2 cellular contexts compared by ENCODE assay signal in the genomic region with DNA sequence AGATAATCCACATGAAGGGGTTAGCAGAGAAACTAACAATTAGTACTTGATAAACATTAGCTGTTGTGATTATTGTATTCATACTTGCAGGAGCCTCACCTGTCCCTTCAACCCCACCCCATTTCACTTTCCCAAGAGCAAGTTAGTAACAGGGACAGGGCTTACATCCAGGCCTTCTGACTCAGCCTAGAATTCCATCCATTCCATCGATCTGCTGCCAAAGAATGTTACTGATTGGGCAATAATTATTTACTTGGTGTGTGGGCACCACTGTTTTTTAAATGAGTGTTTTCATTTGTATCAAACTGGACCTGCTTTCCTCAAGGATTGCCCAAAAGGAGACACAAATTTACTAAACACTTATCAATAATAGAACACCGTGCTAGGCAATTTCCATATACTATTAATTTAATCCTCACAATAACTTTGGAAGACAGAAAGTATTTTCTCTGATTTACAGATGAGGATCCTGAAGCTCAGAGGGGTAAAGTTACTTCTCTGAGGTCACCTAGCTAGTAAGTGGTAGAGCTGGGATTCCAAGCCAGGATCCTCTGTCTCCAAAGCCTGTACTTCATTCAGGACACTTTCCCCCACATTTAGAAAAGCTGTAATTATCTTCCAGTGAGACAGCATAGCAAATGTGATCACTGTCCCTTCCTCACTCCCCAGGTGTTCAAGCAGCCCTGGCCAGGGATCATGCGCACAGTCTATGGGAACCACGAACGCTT.
TF ChIP-seq lines count a peak whose summit lies in the region.

No MANE protein-coding gene starts in this region.

TF ChIP-seq in Ishikawa, 13 proteins besides CTCF, POLR2A, EP300 and RAD21:
- TF ChIP-seq FOXM1 (IDR thresholded peaks at IDR 0.05; ENCODE audit: borderline replicate concordance, low read depth) (no peak), NFIC (IDR thresholded peaks at IDR 0.05) (peak; percentile 78), TAF1 (IDR thresholded peaks at IDR 0.05; ENCODE audit: low read depth) (no peak), CEBPB (IDR thresholded peaks at IDR 0.05) (peak; percentile 97), TEAD4 (IDR thresholded peaks at IDR 0.05) (peak; percentile 92), ZBTB7A (IDR thresholded peaks at IDR 0.05; ENCODE audit: low read depth) (no peak), TCF12 (IDR thresholded peaks at IDR 0.05; ENCODE audit: low read depth) (no peak)

TF ChIP-seq in HepG2, 621 proteins besides CTCF, POLR2A, EP300 and RAD21:
- TF ChIP-seq NFE2 (CRISPR knock-in tag; IDR thresholded peaks at IDR 0.05) (no peak), ISX (CRISPR knock-in tag; conservative IDR thresholded peaks at IDR 0.05) (no peak), LCORL (IDR thresholded peaks at IDR 0.05) (no peak), LCORL (CRISPR knock-in tag; IDR thresholded peaks at IDR 0.05) (peak; percentile 63; the same call in 1 of the 2 replicates), ZNF605 (CRISPR knock-in tag; IDR thresholded peaks at IDR 0.05) (0 out of 2 replicates have a peak, but pooled peaks have one; percentile 5), SAP130 (CRISPR knock-in tag; IDR thresholded peaks at IDR 0.05; ENCODE audit: low read depth) (peak; percentile 34; the same call in 1 of the 2 replicates), HDAC1 (CRISPR knock-in tag; IDR thresholded peaks at IDR 0.05) (no peak), SIN3A (IDR thresholded peaks at IDR 0.05; ENCODE audit: borderline replicate concordance, low read depth, low read length) (0 out of 2 replicates have a peak, but pooled peaks have one; percentile 16), CEBPB (IDR thresholded peaks at IDR 0.05; ENCODE audit: borderline replicate concordance, low read depth, low read length) (peak; percentile 94), ELF3 (CRISPR knock-in tag; IDR thresholded peaks at IDR 0.05) (no peak), ONECUT2 (CRISPR knock-in tag; IDR thresholded peaks at IDR 0.05) (peak; percentile 70; the same call in 1 of the 2 replicates), FOXA3 (CRISPR knock-in tag; IDR thresholded peaks at IDR 0.05) (peak; percentile 54; the same call in 1 of the 2 replicates), STAG1 (CRISPR knock-in tag; IDR thresholded peaks at IDR 0.05) (no peak), CEBPG (CRISPR knock-in tag; IDR thresholded peaks at IDR 0.05) (peak; percentile 81), CREB1 (IDR thresholded peaks at IDR 0.05) (no peak), CREB1 (CRISPR knock-in tag; IDR thresholded peaks at IDR 0.05) (0 out of 2 replicates have a peak, but pooled peaks have one; percentile 25), FOSL2 (CRISPR knock-in tag; IDR thresholded peaks at IDR 0.05) (peak; percentile 91), SMC3 (IDR thresholded peaks at IDR 0.05; ENCODE audit: low read length) (peak; percentile 31; the same call in 1 of the 2 replicates), KDM5B (CRISPR knock-in tag; IDR thresholded peaks at IDR 0.05; ENCODE audit: borderline replicate concordance) (no peak), GATAD2A (CRISPR knock-in tag; IDR thresholded peaks at IDR 0.05) (0 out of 2 replicates have a peak, but pooled peaks have one; percentile 43), ZNF816 (CRISPR knock-in tag; IDR thresholded peaks at IDR 0.05; ENCODE audit: borderline replicate concordance) (no peak), KAT8 (CRISPR knock-in tag; IDR thresholded peaks at IDR 0.05) (peak; percentile 30; the same call in 1 of the 2 replicates), FOXP1 (IDR thresholded peaks at IDR 0.05) (peak; percentile 58; the same call in 1 of the 2 replicates), FOXP1 (CRISPR knock-in tag; IDR thresholded peaks at IDR 0.05) (peak; percentile 65), ZNF12 (CRISPR knock-in tag; IDR thresholded peaks at IDR 0.05) (0 out of 2 replicates have a peak, but pooled peaks have one; percentile 27), SOX13 (IDR thresholded peaks at IDR 0.05) (no peak), SOX13 (CRISPR knock-in tag; conservative IDR thresholded peaks at IDR 0.05 in 1 of 2, IDR thresholded peaks at IDR 0.05 in 1 of 2) (peak in 1 of 2 experiments; percentile 26; a peak in 1 of 4 replicates), TEAD3 (CRISPR knock-in tag; optimal IDR thresholded peaks at IDR 0.05; ENCODE audit: borderline replicate concordance) (peak; percentile 90), ZNF205 (CRISPR knock-in tag; IDR thresholded peaks at IDR 0.05) (0 out of 2 replicates have a peak, but pooled peaks have one; percentile 13), ZMYM4 (CRISPR knock-in tag; IDR thresholded peaks at IDR 0.05) (0 out of 2 replicates have a peak, but pooled peaks have one; percentile 28), RARA (CRISPR knock-in tag; IDR thresholded peaks at IDR 0.05) (0 out of 2 replicates have a peak, but pooled peaks have one; percentile 16), RXRA (CRISPR knock-in tag; IDR thresholded peaks at IDR 0.05) (no peak)
- TF ChIP-seq, protein P1, sequence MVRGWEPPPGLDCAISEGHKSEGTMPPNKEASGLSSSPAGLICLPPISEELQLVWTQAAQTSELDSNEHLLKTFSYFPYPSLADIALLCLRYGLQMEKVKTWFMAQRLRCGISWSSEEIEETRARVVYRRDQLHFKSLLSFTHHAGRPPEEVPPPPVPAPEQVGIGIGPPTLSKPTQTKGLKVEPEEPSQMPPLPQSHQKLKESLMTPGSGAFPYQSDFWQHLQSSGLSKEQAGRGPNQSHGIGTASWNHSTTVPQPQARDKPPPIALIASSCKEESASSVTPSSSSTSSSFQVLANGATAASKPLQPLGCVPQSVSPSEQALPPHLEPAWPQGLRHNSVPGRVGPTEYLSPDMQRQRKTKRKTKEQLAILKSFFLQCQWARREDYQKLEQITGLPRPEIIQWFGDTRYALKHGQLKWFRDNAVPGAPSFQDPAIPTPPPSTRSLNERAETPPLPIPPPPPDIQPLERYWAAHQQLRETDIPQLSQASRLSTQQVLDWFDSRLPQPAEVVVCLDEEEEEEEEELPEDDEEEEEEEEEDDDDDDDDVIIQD (CRISPR knock-in tag; IDR thresholded peaks at IDR 0.05; ENCODE audit: low read depth), result 0 out of 2 replicates have a peak, but pooled peaks have one; percentile 23
- TF ChIP-seq, protein P2, sequence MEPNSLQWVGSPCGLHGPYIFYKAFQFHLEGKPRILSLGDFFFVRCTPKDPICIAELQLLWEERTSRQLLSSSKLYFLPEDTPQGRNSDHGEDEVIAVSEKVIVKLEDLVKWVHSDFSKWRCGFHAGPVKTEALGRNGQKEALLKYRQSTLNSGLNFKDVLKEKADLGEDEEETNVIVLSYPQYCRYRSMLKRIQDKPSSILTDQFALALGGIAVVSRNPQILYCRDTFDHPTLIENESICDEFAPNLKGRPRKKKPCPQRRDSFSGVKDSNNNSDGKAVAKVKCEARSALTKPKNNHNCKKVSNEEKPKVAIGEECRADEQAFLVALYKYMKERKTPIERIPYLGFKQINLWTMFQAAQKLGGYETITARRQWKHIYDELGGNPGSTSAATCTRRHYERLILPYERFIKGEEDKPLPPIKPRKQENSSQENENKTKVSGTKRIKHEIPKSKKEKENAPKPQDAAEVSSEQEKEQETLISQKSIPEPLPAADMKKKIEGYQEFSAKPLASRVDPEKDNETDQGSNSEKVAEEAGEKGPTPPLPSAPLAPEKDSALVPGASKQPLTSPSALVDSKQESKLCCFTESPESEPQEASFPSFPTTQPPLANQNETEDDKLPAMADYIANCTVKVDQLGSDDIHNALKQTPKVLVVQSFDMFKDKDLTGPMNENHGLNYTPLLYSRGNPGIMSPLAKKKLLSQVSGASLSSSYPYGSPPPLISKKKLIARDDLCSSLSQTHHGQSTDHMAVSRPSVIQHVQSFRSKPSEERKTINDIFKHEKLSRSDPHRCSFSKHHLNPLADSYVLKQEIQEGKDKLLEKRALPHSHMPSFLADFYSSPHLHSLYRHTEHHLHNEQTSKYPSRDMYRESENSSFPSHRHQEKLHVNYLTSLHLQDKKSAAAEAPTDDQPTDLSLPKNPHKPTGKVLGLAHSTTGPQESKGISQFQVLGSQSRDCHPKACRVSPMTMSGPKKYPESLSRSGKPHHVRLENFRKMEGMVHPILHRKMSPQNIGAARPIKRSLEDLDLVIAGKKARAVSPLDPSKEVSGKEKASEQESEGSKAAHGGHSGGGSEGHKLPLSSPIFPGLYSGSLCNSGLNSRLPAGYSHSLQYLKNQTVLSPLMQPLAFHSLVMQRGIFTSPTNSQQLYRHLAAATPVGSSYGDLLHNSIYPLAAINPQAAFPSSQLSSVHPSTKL (CRISPR knock-in tag; IDR thresholded peaks at IDR 0.05), result 0 out of 2 replicates have a peak, but pooled peaks have one; percentile 20
- TF ChIP-seq, protein P3, sequence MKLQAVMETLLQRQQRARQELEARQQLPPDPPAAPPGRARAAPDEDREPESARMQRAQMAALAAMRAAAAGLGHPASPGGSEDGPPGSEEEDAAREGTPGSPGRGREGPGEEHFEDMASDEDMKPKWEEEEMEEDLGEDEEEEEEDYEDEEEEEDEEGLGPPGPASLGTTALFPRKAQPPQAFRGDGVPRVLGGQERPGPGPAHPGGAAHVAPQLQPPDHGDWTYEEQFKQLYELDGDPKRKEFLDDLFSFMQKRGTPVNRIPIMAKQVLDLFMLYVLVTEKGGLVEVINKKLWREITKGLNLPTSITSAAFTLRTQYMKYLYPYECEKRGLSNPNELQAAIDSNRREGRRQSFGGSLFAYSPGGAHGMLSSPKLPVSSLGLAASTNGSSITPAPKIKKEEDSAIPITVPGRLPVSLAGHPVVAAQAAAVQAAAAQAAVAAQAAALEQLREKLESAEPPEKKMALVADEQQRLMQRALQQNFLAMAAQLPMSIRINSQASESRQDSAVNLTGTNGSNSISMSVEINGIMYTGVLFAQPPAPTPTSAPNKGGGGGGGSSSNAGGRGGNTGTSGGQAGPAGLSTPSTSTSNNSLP (IDR thresholded peaks at IDR 0.05; ENCODE audit: low read depth, low read length), result peak; percentile 69; the same call in 1 of the 2 replicates
- TF ChIP-seq, protein P4, sequence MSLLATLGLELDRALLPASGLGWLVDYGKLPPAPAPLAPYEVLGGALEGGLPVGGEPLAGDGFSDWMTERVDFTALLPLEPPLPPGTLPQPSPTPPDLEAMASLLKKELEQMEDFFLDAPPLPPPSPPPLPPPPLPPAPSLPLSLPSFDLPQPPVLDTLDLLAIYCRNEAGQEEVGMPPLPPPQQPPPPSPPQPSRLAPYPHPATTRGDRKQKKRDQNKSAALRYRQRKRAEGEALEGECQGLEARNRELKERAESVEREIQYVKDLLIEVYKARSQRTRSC (CRISPR knock-in tag; IDR thresholded peaks at IDR 0.05; ENCODE audit: low read depth), result no peak
- TF ChIP-seq, protein P5, sequence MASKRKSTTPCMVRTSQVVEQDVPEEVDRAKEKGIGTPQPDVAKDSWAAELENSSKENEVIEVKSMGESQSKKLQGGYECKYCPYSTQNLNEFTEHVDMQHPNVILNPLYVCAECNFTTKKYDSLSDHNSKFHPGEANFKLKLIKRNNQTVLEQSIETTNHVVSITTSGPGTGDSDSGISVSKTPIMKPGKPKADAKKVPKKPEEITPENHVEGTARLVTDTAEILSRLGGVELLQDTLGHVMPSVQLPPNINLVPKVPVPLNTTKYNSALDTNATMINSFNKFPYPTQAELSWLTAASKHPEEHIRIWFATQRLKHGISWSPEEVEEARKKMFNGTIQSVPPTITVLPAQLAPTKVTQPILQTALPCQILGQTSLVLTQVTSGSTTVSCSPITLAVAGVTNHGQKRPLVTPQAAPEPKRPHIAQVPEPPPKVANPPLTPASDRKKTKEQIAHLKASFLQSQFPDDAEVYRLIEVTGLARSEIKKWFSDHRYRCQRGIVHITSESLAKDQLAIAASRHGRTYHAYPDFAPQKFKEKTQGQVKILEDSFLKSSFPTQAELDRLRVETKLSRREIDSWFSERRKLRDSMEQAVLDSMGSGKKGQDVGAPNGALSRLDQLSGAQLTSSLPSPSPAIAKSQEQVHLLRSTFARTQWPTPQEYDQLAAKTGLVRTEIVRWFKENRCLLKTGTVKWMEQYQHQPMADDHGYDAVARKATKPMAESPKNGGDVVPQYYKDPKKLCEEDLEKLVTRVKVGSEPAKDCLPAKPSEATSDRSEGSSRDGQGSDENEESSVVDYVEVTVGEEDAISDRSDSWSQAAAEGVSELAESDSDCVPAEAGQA (IDR thresholded peaks at IDR 0.05; ENCODE audit: low read depth), result no peak
- TF ChIP-seq, protein P5 (CRISPR knock-in tag; IDR thresholded peaks at IDR 0.05; ENCODE audit: borderline replicate concordance), result no peak
- TF ChIP-seq, protein P6, sequence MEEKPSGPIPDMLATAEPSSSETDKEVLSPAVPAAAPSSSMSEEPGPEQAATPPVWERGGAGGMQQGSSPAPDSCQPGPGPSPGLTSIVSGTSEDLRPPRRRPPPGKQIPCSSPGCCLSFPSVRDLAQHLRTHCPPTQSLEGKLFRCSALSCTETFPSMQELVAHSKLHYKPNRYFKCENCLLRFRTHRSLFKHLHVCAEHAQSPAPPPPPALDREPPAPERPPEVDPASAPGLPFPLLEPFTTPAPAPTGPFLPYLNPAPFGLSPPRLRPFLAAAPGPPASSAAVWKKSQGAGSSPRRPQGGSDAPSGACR (CRISPR knock-in tag; IDR thresholded peaks at IDR 0.05), result 0 out of 2 replicates have a peak, but pooled peaks have one; percentile 39
- TF ChIP-seq, protein P7, sequence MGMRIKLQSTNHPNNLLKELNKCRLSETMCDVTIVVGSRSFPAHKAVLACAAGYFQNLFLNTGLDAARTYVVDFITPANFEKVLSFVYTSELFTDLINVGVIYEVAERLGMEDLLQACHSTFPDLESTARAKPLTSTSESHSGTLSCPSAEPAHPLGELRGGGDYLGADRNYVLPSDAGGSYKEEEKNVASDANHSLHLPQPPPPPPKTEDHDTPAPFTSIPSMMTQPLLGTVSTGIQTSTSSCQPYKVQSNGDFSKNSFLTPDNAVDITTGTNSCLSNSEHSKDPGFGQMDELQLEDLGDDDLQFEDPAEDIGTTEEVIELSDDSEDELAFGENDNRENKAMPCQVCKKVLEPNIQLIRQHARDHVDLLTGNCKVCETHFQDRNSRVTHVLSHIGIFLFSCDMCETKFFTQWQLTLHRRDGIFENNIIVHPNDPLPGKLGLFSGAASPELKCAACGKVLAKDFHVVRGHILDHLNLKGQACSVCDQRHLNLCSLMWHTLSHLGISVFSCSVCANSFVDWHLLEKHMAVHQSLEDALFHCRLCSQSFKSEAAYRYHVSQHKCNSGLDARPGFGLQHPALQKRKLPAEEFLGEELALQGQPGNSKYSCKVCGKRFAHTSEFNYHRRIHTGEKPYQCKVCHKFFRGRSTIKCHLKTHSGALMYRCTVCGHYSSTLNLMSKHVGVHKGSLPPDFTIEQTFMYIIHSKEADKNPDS (CRISPR knock-in tag; IDR thresholded peaks at IDR 0.05), result 0 out of 2 replicates have a peak, but pooled peaks have one; percentile 35
TF ChIP-seq in HepG2: peak in this region for 25.
